In genomic region chr11:100574894-100575769, GRCh38 we compare ENCODE assay signal across 9 cellular contexts.
DNase-seq lines count a peak whose midpoint lies in the region; ATAC-seq, FAIRE-seq and TF ChIP-seq lines count a peak whose summit lies in the region.
"Had no signal": no experiment of that assay in that cellular context is flagged by ENCODE, and none has a peak within 500 bp of the region (broad histone marks: within the 10 kb centered on the region; RNA-seq: fewer than 3 reads in every experiment).

No MANE protein-coding gene starts in this region.

- FAIRE-seq in D721Med (lab: Jason Lieb, UNC) (no peak), GM12878 (lab: Jason Lieb, UNC) (no peak), H54 (lab: Jason Lieb, UNC) (no peak)

- intact Hi-C loops in GM12878 (cut with micrococcal nuclease; ENCODE audit: unreplicated experiment): no loop called here
- intact Hi-C loops in right lobe of liver (cut with DNase I): no loop called here
- intact Hi-C loops in posterior vena cava (cut with DNase I): loop anchor here (5.0 to 10.0 kb wide), 3 partner anchors 280 to 362 kb away; no protein-coding TSS in a partner anchor

- H3K9me3 ChIP-seq in GM12878 (replicated peaks; ENCODE audit: control insufficient read depth, insufficient read depth, low read length) (no peaks in the 10 kb centered on the region), right lobe of liver (no peaks in the 10 kb centered on the region)

- H3K4me3 ChIP-seq in GM12878: no peak overlapping the region
- no peak overlapping the region for H3K4me3 ChIP-seq in right lobe of liver

- no peak for ATAC-seq in GM12878
- ATAC-seq in right lobe of liver: peak; percentile 66 to 74 (median 68)
- ATAC-seq: stimulated activated naive CD8-positive, alpha-beta T cell treated with anti-CD3 and anti-CD28 coated beads, Interleukin-15, amount 100 ng/mL, for 72 hours had no signal

- DNase-seq in D721Med (ENCODE audit: insufficient read length, low spot score) (no peak), NAMALWA (ENCODE audit: low spot score) (peak; percentile 34), GM12878 (ENCODE audit: low read depth, low spot score) (no peak), right lobe of liver (no peak), posterior vena cava (ENCODE audit: low spot score) (no peak), anterior cingulate cortex (lab: John Stamatoyannopoulos, UW) (no peak), H54 (ENCODE audit: insufficient read length, low spot score) (no peak)
- DNase-seq in stimulated activated CD4-positive, alpha-beta T cell treated with anti-CD3 and anti-CD28 coated beads, Interleukin-12 subunit alpha, Interleukin-12 subunit beta, amount 100 ng/mL, for 4 hours: no peak
- DNase-seq: stimulated activated naive CD8-positive, alpha-beta T cell treated with anti-CD3 and anti-CD28 coated beads, Interleukin-15, amount 100 ng/mL, for 72 hours had no signal

- H3K9ac ChIP-seq in GM12878 (ENCODE audit: control insufficient read depth, insufficient read depth, low read length): no peak overlapping the region

- H3K36me3 ChIP-seq in GM12878 (ENCODE audit: control insufficient read depth in 2 of 2, insufficient read depth in 2 of 2, low read length in 1 of 2): no peaks in the 10 kb centered on the region
- H3K36me3 ChIP-seq in right lobe of liver: no peaks in the 10 kb centered on the region

- TF ChIP-seq RAD21 in GM12878 (IDR thresholded peaks at IDR 0.05; ENCODE audit: insufficient read depth, low read depth, low read length): no peak

- 5% methylated on average over 1 of the region's 1 CpG for WGBS in GM12878 (ENCODE audit: insufficient coverage, insufficient replicate concordance, low lambda C conversion rate, missing lambda C conversion rate)
- 50% methylated on average over 1 of the region's 1 CpG for WGBS in right lobe of liver (ENCODE audit: insufficient coverage, low coverage, low lambda C conversion rate, missing lambda C conversion rate)

- in situ Hi-C loops in GM12878 (cut with MboI): loop anchor here (5.0 kb wide), 3 partner anchors 107 to 357 kb away; no protein-coding TSS in a partner anchor

- no peaks in the 10 kb centered on the region for H3K79me2 ChIP-seq in GM12878 (ENCODE audit: control insufficient read depth, insufficient read depth, low read length)

- H2AFZ ChIP-seq in GM12878 (ENCODE audit: control insufficient read depth, low read depth, low read length): no peak overlapping the region

- H3K4me1 ChIP-seq in GM12878 (ENCODE audit: control insufficient read depth, insufficient read depth, low read length) (no peaks in the 10 kb centered on the region), right lobe of liver (peaks cover 0 to 19% (median 3%) of the 10 kb centered on the region in 4 donors)

- POLR2A ChIA-PET in GM12878 (lab: Charles Lee): no interaction called here

- TF ChIP-seq POLR2A in GM12878 (IDR thresholded peaks at IDR 0.05; ENCODE audit: low read depth, low read length) (no peak), right lobe of liver (IDR thresholded peaks at IDR 0.05) (no peak), H54 (IDR thresholded peaks at IDR 0.05; ENCODE audit: low read depth, low read length) (no peak)

- CTCF ChIA-PET in GM12878 (lab: Yijun Ruan, JAX): interaction anchor here (1.3 kb wide), 1 partner anchor 23 kb away, joined by 4 read pairs; no protein-coding TSS in a partner anchor

- no peak overlapping the region for H3K4me2 ChIP-seq in GM12878 (ENCODE audit: control insufficient read depth, insufficient read depth)

- TF ChIP-seq CTCF in D721Med (IDR thresholded peaks at IDR 0.05; ENCODE audit: insufficient read depth, missing control alignments) (peak; percentile 64), GM12878 (IDR thresholded peaks at IDR 0.05 in 2 of 3, conservative IDR thresholded peaks at IDR 0.05 in 1 of 3; ENCODE audit: control insufficient read depth in 2 of 3, extremely low read depth in 1 of 3, insufficient read depth in 1 of 3, low read depth in 3 of 3, low read length in 3 of 3) (no peak; a peak in 1 of 6 replicates), right lobe of liver (IDR thresholded peaks at IDR 0.05) (peak; percentile 28 to 52 (median 46))

- no peaks in the 10 kb centered on the region for H4K20me1 ChIP-seq in GM12878 (ENCODE audit: control insufficient read depth, insufficient read depth)

- no peak for TF ChIP-seq EP300 in GM12878 (IDR thresholded peaks at IDR 0.05; ENCODE audit: borderline replicate concordance in 1 of 2, control insufficient read depth in 1 of 2, low read depth in 2 of 2, low read length in 2 of 2)

- SMC1A ChIA-PET in GM12878 (lab: Charles Lee; ENCODE audit: uncharacterized antibody, unreplicated experiment): interaction anchor here (2.0 kb wide), 1 partner anchor 279 kb away, joined by 8 read pairs; no protein-coding TSS in a partner anchor

- RAD21 ChIA-PET in GM12878 (lab: Charles Lee; ENCODE audit: unreplicated experiment): no interaction called here

- no TSS peak for BruUV-seq in GM12878 (replicated peaks; lab: Mats Ljungman, UMichigan)

- H3K27ac ChIP-seq in GM12878 (ENCODE audit: control insufficient read depth, insufficient read depth): no peak overlapping the region
- no peak overlapping the region for H3K27ac ChIP-seq in right lobe of liver

- H3K27me3 ChIP-seq in GM12878 (replicated peaks in 1 of 2; ENCODE audit: control insufficient read depth in 2 of 2, insufficient read depth in 2 of 2, low read length in 1 of 2) (no peaks in the 10 kb centered on the region), right lobe of liver (no peaks in the 10 kb centered on the region)

TF ChIP-seq in GM12878, 131 proteins besides CTCF, POLR2A, EP300 and RAD21:
- TF ChIP-seq ZBTB11 (CRISPR knock-in tag; IDR thresholded peaks at IDR 0.05) (no peak), SMC3 (IDR thresholded peaks at IDR 0.05; ENCODE audit: borderline replicate concordance, low read length) (peak; percentile 17; the same call in 1 of the 2 replicates)

Comparison
In these comparisons a context has a peak if more than half of its experiments do, and no peak if none do; other contexts are left out.
1. CTCF ChIP-seq: peak in D721Med (single experiment) and right lobe of liver (4 of 4); none in GM12878 (0 of 3).
2. intact Hi-C loops: an anchor here in posterior vena cava (5.0 to 10.0 kb wide); none called in GM12878 and right lobe of liver.